In the genomic region with DNA sequence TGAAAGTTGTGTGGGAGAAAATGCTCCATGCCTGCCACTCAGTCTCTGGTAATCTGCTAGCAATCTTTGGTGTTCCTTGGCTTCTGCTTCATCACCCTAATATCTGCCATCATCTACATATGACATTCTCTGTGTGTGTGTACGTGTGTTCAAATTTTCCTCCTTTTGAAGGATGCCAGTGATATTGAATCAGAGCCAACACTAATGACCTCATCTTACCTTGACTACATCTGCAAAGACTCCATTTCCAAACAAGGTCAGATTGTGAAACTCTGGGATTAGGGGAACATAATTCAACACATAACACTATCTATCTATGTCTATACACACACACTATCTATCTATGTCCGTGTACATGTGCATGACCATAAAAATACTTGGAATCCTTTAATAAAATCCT, we compare ENCODE assay signal across 14 cellular contexts.
A peak's percentile ranks its signal among the peaks of the same experiment; 100 is the strongest.
DNase-seq lines count a peak whose midpoint lies in the region.
"Had no signal": no experiment of that assay in that cellular context is flagged by ENCODE, and none has a peak within 500 bp of the region (broad histone marks: within the 10 kb centered on the region; RNA-seq: fewer than 3 reads in every experiment).

No MANE protein-coding gene starts in this region.

- peaks cover 19% of the 10 kb centered on the region for H3K27me3 Mint-ChIP-seq in activated CD4-positive, alpha-beta T cell treated with anti-CD3 and anti-CD28 coated beads, Interleukin-2, amount 10 ng/mL, durations not matched to agents 24 days and 14 days

- no peak overlapping the region for H3K27ac Mint-ChIP-seq in activated CD4-positive, alpha-beta T cell treated with anti-CD3 and anti-CD28 coated beads, Interleukin-2, amount 10 ng/mL, durations not matched to agents 24 days and 14 days

- H3K36me3 Mint-ChIP-seq in activated CD4-positive, alpha-beta T cell treated with anti-CD3 and anti-CD28 coated beads, Interleukin-2, amount 10 ng/mL, durations not matched to agents 24 days and 14 days (ENCODE audit: low read depth), result no peaks in the 10 kb centered on the region

- H3K9me3 Mint-ChIP-seq in activated CD4-positive, alpha-beta T cell treated with anti-CD3 and anti-CD28 coated beads, Interleukin-2, amount 10 ng/mL, durations not matched to agents 24 days and 14 days, result no peaks in the 10 kb centered on the region

- peak; percentile 21 for DNase-seq in activated CD4-positive, alpha-beta T cell treated with anti-CD3 and anti-CD28 coated beads, Interleukin-2, amount 10 ng/mL, durations not matched to agents 24 days and 14 days
- no peak for DNase-seq in activated CD4-positive, alpha-beta T cell treated with anti-CD3 and anti-CD28 coated beads, Interleukin-2, amount 50 U/mL, for 48 hours
- DNase-seq in amniotic epithelial cell (ENCODE audit: low read depth), result peak; percentile 97
- peak; percentile 69 for DNase-seq in iris pigment epithelial cell (ENCODE audit: low read depth)
- DNase-seq in activated T-cell treated with anti-CD3 and anti-CD28 coated beads, Interleukin-2, amount 50 U/mL, for 1 hour, result no peak
- no peak for DNase-seq in GM19240 (ENCODE audit: insufficient read length, low spot score)
- no peak for DNase-seq in CD1c-positive myeloid dendritic cell (ENCODE audit: extremely low spot score)
- no peak for DNase-seq in NCI-H2227 (lab: John Stamatoyannopoulos, UW; ENCODE audit: unreplicated experiment)
- DNase-seq: H7, NCI-H1105 treated with DMSO at 0.1 percent for 48 hours, NCI-H187 treated with DMSO at 0.1 percent for 48 hours, NCI-H2171, NCI-H774, PC-3 had no signal

- H3K4me3 Mint-ChIP-seq in activated CD4-positive, alpha-beta T cell treated with anti-CD3 and anti-CD28 coated beads, Interleukin-2, amount 10 ng/mL, durations not matched to agents 24 days and 14 days, result no peak overlapping the region

- intact Hi-C loops in activated CD4-positive, alpha-beta T cell treated with anti-CD3 and anti-CD28 coated beads, Interleukin-2, amount 10 ng/mL, durations not matched to agents 24 days and 14 days (cut with micrococcal nuclease), result no loop called here

- no peaks in the 10 kb centered on the region for H3K4me1 Mint-ChIP-seq in activated CD4-positive, alpha-beta T cell treated with anti-CD3 and anti-CD28 coated beads, Interleukin-2, amount 10 ng/mL, durations not matched to agents 24 days and 14 days

Comparison
In these comparisons a context has a peak if more than half of its experiments do, and no peak if none do; other contexts are left out.
1. DNase-seq: peak in activated CD4-positive, alpha-beta T cell treated with anti-CD3 and anti-CD28 coated beads, Interleukin-2, amount 10 ng/mL, durations not matched to agents 24 days and 14 days (single experiment), amniotic epithelial cell (single experiment) and iris pigment epithelial cell (single experiment); none in activated CD4-positive, alpha-beta T cell treated with anti-CD3 and anti-CD28 coated beads, Interleukin-2, amount 50 U/mL, for 48 hours (0 of 2), activated T-cell treated with anti-CD3 and anti-CD28 coated beads, Interleukin-2, amount 50 U/mL, for 1 hour (single experiment), GM19240 (single experiment), CD1c-positive myeloid dendritic cell (single experiment) and NCI-H2227 (single experiment).